8 cellular contexts compared by ENCODE assay signal in the genomic region with DNA sequence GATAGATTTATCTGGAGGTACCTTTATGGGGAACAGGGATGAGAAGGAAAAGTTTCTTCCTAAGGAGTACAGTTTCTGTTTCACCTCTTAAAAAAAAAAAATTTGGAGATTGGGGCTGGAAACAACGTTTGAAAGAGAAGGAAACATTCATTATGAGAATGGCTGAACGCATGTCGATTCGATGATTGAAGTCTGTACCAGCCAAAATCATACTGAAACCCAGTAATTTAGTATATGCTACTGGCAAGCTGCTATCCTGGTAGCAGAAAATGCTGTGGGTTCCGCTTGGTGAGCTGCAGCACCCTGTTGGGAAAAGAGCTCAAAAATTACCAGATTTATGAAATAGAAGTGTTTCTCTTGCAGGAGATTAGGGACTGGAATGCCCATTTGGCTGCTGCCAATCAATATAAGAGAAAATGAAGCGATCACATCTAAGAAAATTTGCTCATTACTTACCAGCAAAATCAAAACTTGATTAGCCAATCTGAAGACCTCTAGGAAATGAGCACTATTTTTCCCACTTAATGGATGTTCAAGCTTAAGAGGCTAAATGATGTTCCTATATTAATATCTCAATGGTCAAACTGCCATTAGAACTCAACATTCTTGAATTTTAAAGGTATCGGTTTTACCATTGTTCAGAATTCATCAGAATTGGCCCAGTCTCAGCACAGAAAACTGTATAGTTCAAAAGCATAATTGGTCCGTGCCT. TPM values are rescaled to one million over a fixed set of nuclear protein-coding genes. Genes with fewer than 3 reads are reported as not detected.
DNase-seq lines count a peak whose midpoint lies in the region; ATAC-seq, FAIRE-seq and TF ChIP-seq lines count a peak whose summit lies in the region.

No MANE protein-coding gene starts in this region.

- peak overlapping the region; percentile 91 for H3K4me3 ChIP-seq in AG09309 (ENCODE audit: control insufficient read depth, low read depth, low read length)
- peak overlapping the region; percentile 93 to 96 for H3K4me3 ChIP-seq in testis

- H3K27me3 Mint-ChIP-seq in activated naive CD8-positive, alpha-beta T cell treated with anti-CD3 and anti-CD28 coated beads for 36 hours: no peaks in the 10 kb centered on the region

- no peak for DNase-seq in AG09309 (ENCODE audit: low read depth)
- DNase-seq in activated naive CD8-positive, alpha-beta T cell treated with anti-CD3 and anti-CD28 coated beads for 36 hours: peak; percentile 28
- DNase-seq in kidney tubule cell (ENCODE audit: low spot score): peak; percentile 49
- no peak for DNase-seq in testis
- no peak for DNase-seq in urothelium cell line (ENCODE audit: low spot score)
- no peak for DNase-seq in HuH-7 (ENCODE audit: low spot score)

- H3K36me3 Mint-ChIP-seq in activated naive CD8-positive, alpha-beta T cell treated with anti-CD3 and anti-CD28 coated beads for 36 hours: no peaks in the 10 kb centered on the region

- H3K4me3 Mint-ChIP-seq in activated naive CD8-positive, alpha-beta T cell treated with anti-CD3 and anti-CD28 coated beads for 36 hours: peak overlapping the region; percentile 78

- peak overlapping the region; percentile 94 to 95 for H3K27ac ChIP-seq in testis

- 12 to 14% methylated on average over 8 of the region's 8 CpGs for WGBS in testis, 2 donors

- ATAC-seq in GM18873 (IDR thresholded peaks at IDR 0.05; ENCODE audit: low FRiP score, unreplicated experiment) (peak; percentile 45), HG03460 (IDR thresholded peaks at IDR 0.05; ENCODE audit: unreplicated experiment) (peak; percentile 40)

- TF ChIP-seq POLR2A in testis (IDR thresholded peaks at IDR 0.05): no peak

- peaks cover 16% of the 10 kb centered on the region for H3K4me1 ChIP-seq in testis

- intact Hi-C loops in testis (cut with DNase I; ENCODE audit: low total_unique reads): no loop called here

- H3K27ac Mint-ChIP-seq in activated naive CD8-positive, alpha-beta T cell treated with anti-CD3 and anti-CD28 coated beads for 36 hours: peak overlapping the region; percentile 82

- no peaks in the 10 kb centered on the region for H3K9me3 ChIP-seq in testis

- H3K9me3 Mint-ChIP-seq in activated naive CD8-positive, alpha-beta T cell treated with anti-CD3 and anti-CD28 coated beads for 36 hours: no peaks in the 10 kb centered on the region

- no peak for FAIRE-seq in urothelium cell line (lab: Jason Lieb, UNC)

- peaks cover 42% of the 10 kb centered on the region for H3K4me1 Mint-ChIP-seq in activated naive CD8-positive, alpha-beta T cell treated with anti-CD3 and anti-CD28 coated beads for 36 hours

- no peaks in the 10 kb centered on the region for H3K36me3 ChIP-seq in testis (ENCODE audit: low read depth, missing control alignments)

- TF ChIP-seq CTCF in AG09309 (IDR thresholded peaks at IDR 0.05; ENCODE audit: control insufficient read depth, insufficient read depth, low read depth, low read length, missing control alignments): no peak
- no peak for TF ChIP-seq CTCF in testis (IDR thresholded peaks at IDR 0.05)

- no peaks in the 10 kb centered on the region for H3K27me3 ChIP-seq in testis

RNA-seq across cellular contexts. Expression of a gene that starts 1.1 kb away (rescaled TPM):
- total RNA-seq in activated naive CD8-positive, alpha-beta T cell treated with anti-CD3 and anti-CD28 coated beads for 36 hours: 10 to 100 TPM; 43.2 to 48.9 TPM
- 100 to 1,000 TPM; 158 to 189 TPM for total RNA-seq in testis
- polyA plus RNA-seq in testis (ENCODE audit: insufficient read depth, low read depth, low replicate concordance): 175 TPM

Comparison
In these comparisons a context has a peak if more than half of its experiments do, and no peak if none do; other contexts are left out.
1. DNase-seq: peak in activated naive CD8-positive, alpha-beta T cell treated with anti-CD3 and anti-CD28 coated beads for 36 hours (single experiment) and kidney tubule cell (single experiment); none in AG09309 (single experiment), testis (single experiment), urothelium cell line (single experiment) and HuH-7 (single experiment).